4 cellular contexts compared by ENCODE assay signal in the genomic region with DNA sequence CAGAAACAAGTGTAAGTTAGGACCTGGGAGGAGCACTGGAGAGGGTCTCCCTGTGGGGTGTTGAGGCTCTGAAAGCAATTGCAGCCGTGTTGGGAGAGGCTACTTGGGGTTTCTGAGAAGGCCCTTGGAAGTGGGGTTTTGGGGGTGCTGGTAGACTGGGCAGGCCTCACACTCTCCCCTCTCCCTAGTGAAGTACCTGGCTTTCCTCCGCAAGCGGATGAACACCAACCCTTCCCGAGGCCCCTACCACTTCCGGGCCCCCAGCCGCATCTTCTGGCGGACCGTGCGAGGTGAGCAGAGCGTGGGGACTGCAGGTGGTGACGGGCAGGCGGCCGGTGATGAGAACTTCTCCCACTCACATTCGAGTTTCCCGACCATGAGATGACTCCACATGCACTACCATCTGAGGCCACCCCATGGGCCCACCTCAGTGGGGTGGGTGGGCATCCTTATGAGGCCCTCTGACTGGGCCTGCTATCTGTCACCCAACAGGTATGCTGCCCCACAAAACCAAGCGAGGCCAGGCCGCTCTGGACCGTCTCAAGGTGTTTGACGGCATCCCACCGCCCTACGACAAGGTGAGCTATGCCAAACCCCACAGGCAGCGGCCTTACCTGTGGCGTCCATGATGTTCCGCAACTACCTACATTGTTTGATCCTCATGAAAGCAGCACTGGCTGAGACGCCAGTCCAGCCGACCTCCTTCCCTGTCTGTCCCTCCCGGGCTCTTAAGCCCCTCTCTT. TPM values are rescaled to one million over a fixed set of nuclear protein-coding genes. Genes with fewer than 3 reads are reported as not detected.
DNase-seq lines count a peak whose midpoint lies in the region; ATAC-seq and TF ChIP-seq lines count a peak whose summit lies in the region.

No MANE protein-coding gene starts in this region.

- no peak for TF ChIP-seq CTCF in A673 (conservative IDR thresholded peaks at IDR 0.05; ENCODE audit: low read depth, low read length)

- peaks cover 16% of the 10 kb centered on the region for H3K4me1 ChIP-seq in A673 (ENCODE audit: insufficient read depth, low read length, poor library complexity, severe bottlenecking)

- ATAC-seq in activated naive CD4-positive, alpha-beta T cell treated with anti-CD3 and anti-CD28 coated beads, Interleukin-2, amount 50 U/mL, for 72 hours: no peak
- no peak for ATAC-seq in GM18873 (IDR thresholded peaks at IDR 0.05; ENCODE audit: low FRiP score, unreplicated experiment)

- CTCF ChIA-PET in A673 (lab: Charles Lee): interaction anchor here (0.6 kb wide), 1 partner anchor 20 kb away, joined by 4 read pairs; no protein-coding TSS in a partner anchor

- intact Hi-C loops in A673 (cut with micrococcal nuclease; ENCODE audit: unreplicated experiment): loop anchor here (10.0 kb wide), 1 partner anchor 384 kb away; a partner anchor contains a TSS

- H3K9me3 Mint-ChIP-seq in activated naive CD4-positive, alpha-beta T cell treated with anti-CD3 and anti-CD28 coated beads, Interleukin-2, amount 50 U/mL, for 72 hours: no peaks in the 10 kb centered on the region

- peak overlapping the region; percentile 100 for H3K27ac Mint-ChIP-seq in activated naive CD4-positive, alpha-beta T cell treated with anti-CD3 and anti-CD28 coated beads, Interleukin-2, amount 50 U/mL, for 72 hours

- no peaks in the 10 kb centered on the region for H3K27me3 ChIP-seq in A673 (replicated peaks; ENCODE audit: insufficient read depth, low read depth, low read length, poor library complexity)

- H3K27ac ChIP-seq in A673 (ENCODE audit: low read depth, low read length, poor library complexity, severe bottlenecking): peak overlapping the region; percentile 97

- BruUV-seq in A673 (replicated peaks; lab: Mats Ljungman, UMichigan): no TSS peak

- H3K9me3 ChIP-seq in A673 (ENCODE audit: low read depth, low read length, poor library complexity, severe bottlenecking): no peaks in the 10 kb centered on the region

- H3K36me3 ChIP-seq in A673 (ENCODE audit: insufficient read depth, low read length, poor library complexity, severe bottlenecking): peaks cover 54% of the 10 kb centered on the region

- H3K4me3 ChIP-seq in A673 (ENCODE audit: low read depth, low read length, poor library complexity, severe bottlenecking): peak overlapping the region; percentile 83

- DNase-seq in A673 (ENCODE audit: low spot score) (no peak), activated gamma-delta T cell (lab: John Stamatoyannopoulos, UW) (no peak)
- no peak for DNase-seq in activated naive CD4-positive, alpha-beta T cell treated with anti-CD3 and anti-CD28 coated beads, Interleukin-2, amount 50 U/mL, for 72 hours (ENCODE audit: low spot score in 2 of 2)

- peaks cover 46 to 63% of the 10 kb centered on the region in 2 donors for H3K36me3 Mint-ChIP-seq in activated naive CD4-positive, alpha-beta T cell treated with anti-CD3 and anti-CD28 coated beads, Interleukin-2, amount 50 U/mL, for 72 hours

- POLR2A ChIA-PET in A673 (lab: Charles Lee; ENCODE audit: low non-redundant PET): no interaction called here

RNA-seq across cellular contexts. Expression of a gene that starts 3.0 kb away (rescaled TPM):
- total RNA-seq in A673 (2021): 2,390 and 2,393 TPM in 2 replicates
- 1,000 to 10,000 TPM; 4,147 to 5,288 TPM for total RNA-seq in activated naive CD4-positive, alpha-beta T cell treated with anti-CD3 and anti-CD28 coated beads, Interleukin-2, amount 50 U/mL, for 72 hours

RNA-seq across cellular contexts. Expression of a gene that starts 5.8 kb away (rescaled TPM):
- total RNA-seq in A673 (2021): 2,088 and 2,093 TPM in 2 replicates
- total RNA-seq in activated naive CD4-positive, alpha-beta T cell treated with anti-CD3 and anti-CD28 coated beads, Interleukin-2, amount 50 U/mL, for 72 hours: 1,000 to 10,000 TPM; 2,570 to 2,967 TPM

RNA-seq across cellular contexts. Expression of a gene that starts 16.4 kb away (rescaled TPM):
- total RNA-seq in A673 (2021): 6.5 and 6.9 TPM in 2 replicates
- total RNA-seq in activated naive CD4-positive, alpha-beta T cell treated with anti-CD3 and anti-CD28 coated beads, Interleukin-2, amount 50 U/mL, for 72 hours: 10 to 100 TPM; 49.1 to 64.4 TPM

RNA-seq across cellular contexts. Expression of a gene that starts 22.0 kb away (rescaled TPM):
- total RNA-seq in A673 (2021): 396 and 482 TPM in 2 replicates
- 10 to 100 TPM; 17.5 to 18.1 TPM for total RNA-seq in activated naive CD4-positive, alpha-beta T cell treated with anti-CD3 and anti-CD28 coated beads, Interleukin-2, amount 50 U/mL, for 72 hours

RNA-seq across cellular contexts. Expression of a gene that starts 37.3 kb away (rescaled TPM):
- total RNA-seq in A673 (2021): 82.9 and 95.3 TPM in 2 replicates
- total RNA-seq in activated naive CD4-positive, alpha-beta T cell treated with anti-CD3 and anti-CD28 coated beads, Interleukin-2, amount 50 U/mL, for 72 hours: 10 to 100 TPM in 1 of 2 donors, 1 to 10 TPM in 1; 5.4 to 13.0 TPM
